Comparison of ENCODE assay signal across 8 cellular contexts in the genomic region with DNA sequence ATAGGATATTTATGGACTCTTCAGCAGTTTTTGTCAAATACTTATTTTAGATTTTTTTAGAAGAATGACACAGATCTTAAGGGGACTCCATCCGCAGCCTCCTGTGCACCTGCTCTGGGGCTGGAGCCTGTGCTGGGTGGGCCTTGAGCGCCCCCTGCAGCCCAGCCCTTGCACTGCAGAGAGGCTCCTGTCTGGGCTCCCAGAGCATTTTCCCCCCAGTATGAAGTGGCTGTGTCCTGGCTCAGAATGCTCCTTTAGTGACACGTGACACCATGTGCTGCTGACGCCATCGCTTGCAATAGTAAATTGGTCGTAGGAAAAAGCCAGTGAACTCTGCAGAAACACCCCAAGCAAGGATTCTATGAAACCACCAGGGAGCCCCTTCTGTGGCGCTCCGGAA.
DNase-seq lines count a peak whose midpoint lies in the region; ATAC-seq, FAIRE-seq and TF ChIP-seq lines count a peak whose summit lies in the region.
"Not testable (repeated sequence)": the region's sequence is repeated elsewhere in the genome, so short reads cannot be mapped to it uniquely, and the experiment has no call there.

No MANE protein-coding gene starts in this region.

- 0 out of 2 replicates have a peak, but pooled peaks have one; percentile 22 for TF ChIP-seq CTCF in KMS-11 (conservative IDR thresholded peaks at IDR 0.05; ENCODE audit: low read depth, low read length)
- peak; percentile 52 for TF ChIP-seq CTCF in Panc1 (IDR thresholded peaks at IDR 0.05)
- TF ChIP-seq CTCF in esophagus muscularis mucosa (IDR thresholded peaks at IDR 0.05) = peak in 2 of 3 experiments; percentile 17 to 40
- TF ChIP-seq CTCF in pancreas (IDR thresholded peaks at IDR 0.05) = peak in 3 of 4 donors; percentile 25 to 53 (median 43)
- TF ChIP-seq CTCF in testis (IDR thresholded peaks at IDR 0.05) = peak in 2 of 3 experiments; percentile 28 to 37

- H3K9ac ChIP-seq in KMS-11 = not testable (repeated sequence)

- H3K4me1 ChIP-seq in KMS-11 (ENCODE audit: low read depth, poor library complexity, severe bottlenecking); Panc1 (ENCODE audit: control insufficient read depth, insufficient read depth, low read length); esophagus muscularis mucosa; pancreas; testis: not testable (repeated sequence)

- not testable (repeated sequence) for TF ChIP-seq EP300 in esophagus muscularis mucosa (IDR thresholded peaks at IDR 0.05)

- H3K79me2 ChIP-seq in KMS-11 (ENCODE audit: insufficient read depth, low read depth) = not testable (repeated sequence)

- not testable (repeated sequence) for FAIRE-seq in pancreas (lab: Jason Lieb, UNC)

- not testable (repeated sequence) for H3K36me3 ChIP-seq in KMS-11 (ENCODE audit: insufficient read depth); Panc1 (ENCODE audit: control insufficient read depth, insufficient read depth, low read length); esophagus muscularis mucosa; pancreas; testis (ENCODE audit: low read depth, missing control alignments)

- POLR2A ChIA-PET in Panc1 (lab: Charles Lee) = not testable (repeated sequence)

- BruUV-seq in Panc1 (replicated peaks; lab: Mats Ljungman, UMichigan) = not testable (repeated sequence)

- CTCF ChIA-PET in Panc1 (lab: Charles Lee) = interaction anchor here (0.6 kb wide), 1 partner anchor 417 kb away, joined by 3 read pairs; no protein-coding TSS in a partner anchor

- not testable (repeated sequence) for ATAC-seq in Panc1
- ATAC-seq in pancreas = peak in 3 of 4 donors; percentile 40 to 61 (median 44)

- intact Hi-C loops in Panc1 (cut with micrococcal nuclease; ENCODE audit: unreplicated experiment) = loop anchor here (10.0 kb wide), 1 partner anchor 61 kb away; no protein-coding TSS in a partner anchor
- intact Hi-C loops in esophagus muscularis mucosa (cut with DNase I); pancreas (cut with DNase I); testis (cut with DNase I; ENCODE audit: low total_unique reads): not testable (repeated sequence)

- not testable (repeated sequence) for TF ChIP-seq POLR2A in esophagus muscularis mucosa (IDR thresholded peaks at IDR 0.05; ENCODE audit: low read depth); testis (IDR thresholded peaks at IDR 0.05)

- in situ Hi-C loops in Panc1 (cut with HindIII; ENCODE audit: low pct_unique_long_range_greater_than_20kb, low sequenced_read_pairs) = not testable (repeated sequence)

- not testable (repeated sequence) for H4K20me1 ChIP-seq in KMS-11 (ENCODE audit: insufficient read depth)

- DNase-seq in DMS53 (lab: John Stamatoyannopoulos, UW) (peak; percentile 3), esophagus muscularis mucosa (ENCODE audit: extremely low spot score) (peak; percentile 50)
- DNase-seq in Panc1 (ENCODE audit: low read depth, low spot score); pancreas; testis: not testable (repeated sequence)
- DNase-seq in activated CD4-positive, alpha-beta T cell treated with anti-CD3 and anti-CD28 coated beads for 1 hour = peak; percentile 46
- peak; percentile 46 for DNase-seq in activated effector memory CD4-positive, alpha-beta T cell treated with Interleukin-2 at 50 U/mL for 16 hours

- H3K27me3 ChIP-seq in KMS-11 (ENCODE audit: insufficient read depth, low read depth); Panc1 (ENCODE audit: control insufficient read depth, insufficient read depth, low read length); pancreas; testis: not testable (repeated sequence)
- peaks cover 0 to 28% (median 0%) of the 10 kb centered on the region in 4 donors for H3K27me3 ChIP-seq in esophagus muscularis mucosa

- not testable (repeated sequence) for H3K9me3 ChIP-seq in Panc1 (ENCODE audit: control insufficient read depth, insufficient read depth, low read depth, low read length); esophagus muscularis mucosa; pancreas; testis

- H2AFZ ChIP-seq in KMS-11 (ENCODE audit: low read depth) = not testable (repeated sequence)

- not testable (repeated sequence) for H3K4me3 ChIP-seq in KMS-11 (IDR thresholded peaks at IDR 0.05; ENCODE audit: insufficient read depth, low read depth, low read length); Panc1 (ENCODE audit: low read depth in 2 of 2, low read length in 2 of 2); esophagus muscularis mucosa; pancreas; testis

- WGBS in esophagus muscularis mucosa = 64% methylated on average over 8 of the region's 8 CpGs
- 36 to 46% methylated on average over 8 of the region's 8 CpGs for WGBS in pancreas, 2 donors
- WGBS in testis, 2 donors = 32 to 53% methylated on average over 8 of the region's 8 CpGs

- H3K4me2 ChIP-seq in KMS-11 = not testable (repeated sequence)

- H3K27ac ChIP-seq in KMS-11; Panc1 (ENCODE audit: low read length); esophagus muscularis mucosa (replicated peaks in 1 of 4); pancreas; testis: not testable (repeated sequence)
